In genomic region chr5:174951151-174951780, GRCh38 we compare ENCODE assay signal across 8 cellular contexts.
DNase-seq lines count a peak whose midpoint lies in the region; ATAC-seq and TF ChIP-seq lines count a peak whose summit lies in the region.

No MANE protein-coding gene starts in this region.

- H3K27me3 ChIP-seq in A673 (replicated peaks; ENCODE audit: insufficient read depth, low read depth, low read length, poor library complexity) = no peaks in the 10 kb centered on the region

- H3K27ac ChIP-seq in A673 (ENCODE audit: low read depth, low read length, poor library complexity, severe bottlenecking) = no peak overlapping the region
- H3K27ac ChIP-seq in epithelial cell of prostate = no peak overlapping the region

- POLR2A ChIA-PET in A673 (lab: Charles Lee; ENCODE audit: low non-redundant PET) = no interaction called here

- H3K27ac Mint-ChIP-seq in activated CD8-positive, alpha-beta memory T cell treated with anti-CD3 and anti-CD28 coated beads, Interleukin-2, amount 10 ng/mL, durations not matched to agents 7 days and 5 days = no peak overlapping the region
- no peak overlapping the region for H3K27ac Mint-ChIP-seq in naive B cell

- H3K4me3 ChIP-seq in A673 (ENCODE audit: low read depth, low read length, poor library complexity, severe bottlenecking) = no peak overlapping the region

- no peaks in the 10 kb centered on the region for H3K9me3 Mint-ChIP-seq in activated CD8-positive, alpha-beta memory T cell treated with anti-CD3 and anti-CD28 coated beads, Interleukin-2, amount 10 ng/mL, durations not matched to agents 7 days and 5 days (ENCODE audit: low read depth)
- H3K9me3 Mint-ChIP-seq in naive B cell = no peaks in the 10 kb centered on the region

- no TSS peak for BruUV-seq in A673 (replicated peaks; lab: Mats Ljungman, UMichigan)

- H3K4me1 ChIP-seq in A673 (ENCODE audit: insufficient read depth, low read length, poor library complexity, severe bottlenecking) = no peaks in the 10 kb centered on the region

- H3K4me1 Mint-ChIP-seq in activated CD8-positive, alpha-beta memory T cell treated with anti-CD3 and anti-CD28 coated beads, Interleukin-2, amount 10 ng/mL, durations not matched to agents 7 days and 5 days = no peaks in the 10 kb centered on the region
- no peaks in the 10 kb centered on the region for H3K4me1 Mint-ChIP-seq in naive B cell

- ATAC-seq in GM18498 (IDR thresholded peaks at IDR 0.05; ENCODE audit: unreplicated experiment) (peak; percentile 77), HG03469 (IDR thresholded peaks at IDR 0.05; ENCODE audit: unreplicated experiment) (peak; percentile 79), naive B cell (ENCODE audit: low read depth in 2 of 2) (no peak)
- ATAC-seq in activated CD8-positive, alpha-beta memory T cell treated with anti-CD3 and anti-CD28 coated beads, Interleukin-2, amount 10 ng/mL, durations not matched to agents 7 days and 5 days = peak; percentile 51
- peak; percentile 75 for ATAC-seq in stimulated activated naive CD8-positive, alpha-beta T cell treated with anti-CD3 and anti-CD28 coated beads, Interleukin-15, Interleukin-2, amounts not matched to agents 100 U/mL and 50 U/mL, for 24 hours

- H3K4me3 Mint-ChIP-seq in activated CD8-positive, alpha-beta memory T cell treated with anti-CD3 and anti-CD28 coated beads, Interleukin-2, amount 10 ng/mL, durations not matched to agents 7 days and 5 days = no peak overlapping the region
- no peak overlapping the region for H3K4me3 Mint-ChIP-seq in naive B cell

- no peaks in the 10 kb centered on the region for H3K9me3 ChIP-seq in A673 (ENCODE audit: low read depth, low read length, poor library complexity, severe bottlenecking)

- peaks cover 3% of the 10 kb centered on the region for H3K27me3 Mint-ChIP-seq in activated CD8-positive, alpha-beta memory T cell treated with anti-CD3 and anti-CD28 coated beads, Interleukin-2, amount 10 ng/mL, durations not matched to agents 7 days and 5 days
- H3K27me3 Mint-ChIP-seq in naive B cell = peaks cover 0 to 13% (median 0%) of the 10 kb centered on the region in 3 donors

- H3K36me3 ChIP-seq in A673 (ENCODE audit: insufficient read depth, low read length, poor library complexity, severe bottlenecking) = no peaks in the 10 kb centered on the region

- peak; percentile 79 for DNase-seq in A673 (ENCODE audit: low spot score)
- DNase-seq in NCI-H748 treated with DMSO at 0.1 percent for 48 hours (lab: John Stamatoyannopoulos, UW) = peak; percentile 56
- peak; percentile 65 for DNase-seq in activated CD8-positive, alpha-beta memory T cell treated with anti-CD3 and anti-CD28 coated beads, Interleukin-2, amount 10 ng/mL, durations not matched to agents 7 days and 5 days
- DNase-seq in epithelial cell of prostate (ENCODE audit: low read depth, low spot score) = peak; percentile 18
- DNase-seq in naive B cell = peak; percentile 17
- DNase-seq in stimulated activated naive CD8-positive, alpha-beta T cell treated with anti-CD3 and anti-CD28 coated beads, Interleukin-15, Interleukin-2, amounts not matched to agents 100 U/mL and 50 U/mL, for 24 hours = peak; percentile 54

- intact Hi-C loops in A673 (cut with micrococcal nuclease; ENCODE audit: unreplicated experiment) = loop anchor here (1.0 kb wide), 1 partner anchor 493 kb away; the partner anchor contains the start of gene DRD1

- no peaks in the 10 kb centered on the region for H3K36me3 Mint-ChIP-seq in activated CD8-positive, alpha-beta memory T cell treated with anti-CD3 and anti-CD28 coated beads, Interleukin-2, amount 10 ng/mL, durations not matched to agents 7 days and 5 days
- H3K36me3 Mint-ChIP-seq in naive B cell = no peaks in the 10 kb centered on the region

- TF ChIP-seq CTCF in A673 (conservative IDR thresholded peaks at IDR 0.05; ENCODE audit: low read depth, low read length) = peak; percentile 74

- CTCF ChIA-PET in A673 (lab: Charles Lee) = interaction anchor here (1.0 kb wide), 1 partner anchor 492 kb away, joined by 3 read pairs; no protein-coding TSS in a partner anchor
- CTCF ChIA-PET in activated CD8-positive, alpha-beta memory T cell treated with anti-CD3 and anti-CD28 coated beads, Interleukin-2, amount 10 ng/mL, durations not matched to agents 7 days and 5 days (lab: Charles Lee) = interaction anchor here (0.9 to 1.6 kb wide), 3 partner anchors 13 to 514 kb away, joined by 3 to 4 read pairs (median 3); partner anchors contain the start of gene DRD1

Comparison
In these comparisons a context has a peak if more than half of its experiments do, and no peak if none do; other contexts are left out.
1. DNase-seq: peak in every context shown above with its lines; median percentile 79 in A673; 65 in activated CD8-positive, alpha-beta memory T cell treated with anti-CD3 and anti-CD28 coated beads, Interleukin-2, amount 10 ng/mL, durations not matched to agents 7 days and 5 days; 56 in NCI-H748 treated with DMSO at 0.1 percent for 48 hours; 54 in stimulated activated naive CD8-positive, alpha-beta T cell treated with anti-CD3 and anti-CD28 coated beads, Interleukin-15, Interleukin-2, amounts not matched to agents 100 U/mL and 50 U/mL, for 24 hours; 18 in epithelial cell of prostate; 17 in naive B cell.
2. ATAC-seq: peak in GM18498 (single experiment), HG03469 (single experiment), activated CD8-positive, alpha-beta memory T cell treated with anti-CD3 and anti-CD28 coated beads, Interleukin-2, amount 10 ng/mL, durations not matched to agents 7 days and 5 days (single experiment) and stimulated activated naive CD8-positive, alpha-beta T cell treated with anti-CD3 and anti-CD28 coated beads, Interleukin-15, Interleukin-2, amounts not matched to agents 100 U/mL and 50 U/mL, for 24 hours (single experiment); none in naive B cell (0 of 2).